22 cellular contexts compared by ENCODE assay signal in genomic region chr22:29536411-29536810, GRCh38. TPM values are rescaled to one million over a fixed set of nuclear protein-coding genes. Genes with fewer than 3 reads are reported as not detected.
DNase-seq lines count a peak whose midpoint lies in the region; ATAC-seq and TF ChIP-seq lines count a peak whose summit lies in the region.
"Had no signal": no experiment of that assay in that cellular context is flagged by ENCODE, and none has a peak within 500 bp of the region (broad histone marks: within the 10 kb centered on the region; RNA-seq: fewer than 3 reads in every experiment).

No MANE protein-coding gene starts in this region.

- no peak for ATAC-seq in HG02763 (IDR thresholded peaks at IDR 0.05; ENCODE audit: unreplicated experiment)

- H3K4me3 ChIP-seq in Loucy (ENCODE audit: low read length, poor library complexity, severe bottlenecking) (peak overlapping the region; percentile 8), left ventricle myocardium inferior (no peak overlapping the region)
- H3K4me3 ChIP-seq: BLaER1 had no signal

- H3K9me3 Mint-ChIP-seq in chondrocyte (ENCODE audit: low read depth) (peaks cover 7% of the 10 kb centered on the region), nephron progenitor cell (peaks cover 4% of the 10 kb centered on the region)
- H3K9me3 Mint-ChIP-seq: CD8-positive, alpha-beta memory T cell had no signal

- no peak for TF ChIP-seq CTCF in Loucy (conservative IDR thresholded peaks at IDR 0.05; ENCODE audit: low read length)
- TF ChIP-seq CTCF in chondrocyte (IDR thresholded peaks at IDR 0.05) = no peak
- TF ChIP-seq CTCF in nephron progenitor cell (IDR thresholded peaks at IDR 0.05) = no peak
- no peak for TF ChIP-seq CTCF in left ventricle myocardium inferior (IDR thresholded peaks at IDR 0.05; ENCODE audit: borderline replicate concordance)

- H2AFZ ChIP-seq in Loucy (ENCODE audit: low read length) = no peak overlapping the region

- H3K4me3 Mint-ChIP-seq in chondrocyte (ENCODE audit: unreplicated experiment) = no peak overlapping the region
- no peak overlapping the region for H3K4me3 Mint-ChIP-seq in nephron progenitor cell
- H3K4me3 Mint-ChIP-seq: CD14-positive monocyte; CD4-positive, alpha-beta memory T cell; CD4-positive, CD25-positive, alpha-beta regulatory T cell; CD8-positive, alpha-beta memory T cell had no signal

- H4K20me1 ChIP-seq in Loucy (ENCODE audit: insufficient read depth, low read length, poor library complexity, severe bottlenecking) = no peaks in the 10 kb centered on the region

- peak overlapping the region; percentile 62 for H3K4me2 ChIP-seq in Loucy (ENCODE audit: low read depth, low read length, poor library complexity, severe bottlenecking)
- H3K4me2 ChIP-seq: BLaER1 had no signal

- no peaks in the 10 kb centered on the region for H3K79me2 ChIP-seq in Loucy (ENCODE audit: insufficient read depth, low read length)

- H3K9ac ChIP-seq in Loucy (ENCODE audit: low read depth, low read length, poor library complexity, severe bottlenecking) = peak overlapping the region; percentile 25
- H3K9ac ChIP-seq: BLaER1 had no signal

- H3K27ac Mint-ChIP-seq in chondrocyte (ENCODE audit: unreplicated experiment) = no peak overlapping the region
- H3K27ac Mint-ChIP-seq in nephron progenitor cell = peak overlapping the region; percentile 71
- H3K27ac Mint-ChIP-seq: CD8-positive, alpha-beta memory T cell had no signal

- no peaks in the 10 kb centered on the region for H3K27me3 ChIP-seq in Loucy (ENCODE audit: insufficient read depth, low read length, poor library complexity, severe bottlenecking)
- no peaks in the 10 kb centered on the region for H3K27me3 ChIP-seq in left ventricle myocardium inferior (ENCODE audit: low read depth)
- H3K27me3 ChIP-seq: BE2C, BLaER1 had no signal

- H3K36me3 Mint-ChIP-seq in chondrocyte (ENCODE audit: low read depth) (peaks cover 43% of the 10 kb centered on the region), nephron progenitor cell (ENCODE audit: low read depth) (peaks cover 70% of the 10 kb centered on the region)

- H3K9me3 ChIP-seq in Loucy (ENCODE audit: insufficient read depth, low read depth, low read length) = no peaks in the 10 kb centered on the region
- H3K9me3 ChIP-seq in left ventricle myocardium inferior (replicated peaks) = no peaks in the 10 kb centered on the region
- H3K9me3 ChIP-seq: BE2C, BLaER1 had no signal

- H3K4me1 Mint-ChIP-seq in chondrocyte (ENCODE audit: low read depth) = no peaks in the 10 kb centered on the region
- peaks cover 3% of the 10 kb centered on the region for H3K4me1 Mint-ChIP-seq in nephron progenitor cell
- H3K4me1 Mint-ChIP-seq: CD14-positive monocyte had no signal

- H3K27ac ChIP-seq in left ventricle myocardium inferior (replicated peaks) = no peak overlapping the region
- H3K27ac ChIP-seq: BLaER1 had no signal

- H3F3A ChIP-seq in Loucy (ENCODE audit: low read depth) = no peaks in the 10 kb centered on the region

- peak; percentile 53 for DNase-seq in chondrocyte (ENCODE audit: low spot score)
- no peak for DNase-seq in nephron progenitor cell
- peak; percentile 16 for DNase-seq in posterior vena cava (ENCODE audit: low spot score)
- no peak for DNase-seq in DMS53 (lab: John Stamatoyannopoulos, UW)
- no peak for DNase-seq in left ventricle myocardium inferior
- no peak for DNase-seq in epidermal melanocyte (ENCODE audit: insufficient read length, low spot score)
- DNase-seq: 8988T; ACHN; BE2C; C1 segment of cervical spinal cord; CD4-positive, alpha-beta memory T cell; CD4-positive, CD25-positive, alpha-beta regulatory T cell; CD8-positive, alpha-beta memory T cell; COR-L47; DMS 273 treated with DMSO at 0.1 percent for 48 hours; DMS153; DMS79 treated with DMSO at 0.1 percent for 48 hours; GF-D8 had no signal

- intact Hi-C loops in posterior vena cava (cut with DNase I) = loop anchor here in 1 of 2 donors (5.0 kb wide), 1 partner anchor 1824 kb away; no protein-coding TSS in a partner anchor
- intact Hi-C loops in left ventricle myocardium inferior (cut with micrococcal nuclease) = no loop called here

- H3K4me1 ChIP-seq in Loucy (ENCODE audit: insufficient read depth, low read length, poor library complexity, severe bottlenecking) (peaks cover 22% of the 10 kb centered on the region), left ventricle myocardium inferior (no peaks in the 10 kb centered on the region)
- H3K4me1 ChIP-seq: BE2C, BLaER1 had no signal

- no peaks in the 10 kb centered on the region for H3K9me2 ChIP-seq in Loucy (replicated peaks; ENCODE audit: low read depth, low read length)

- H3K27me3 Mint-ChIP-seq in chondrocyte (ENCODE audit: low read depth) = no peaks in the 10 kb centered on the region
- H3K27me3 Mint-ChIP-seq in nephron progenitor cell (ENCODE audit: low read depth, poor library complexity) = no peaks in the 10 kb centered on the region
- H3K27me3 Mint-ChIP-seq: CD4-positive, alpha-beta memory T cell; CD4-positive, CD25-positive, alpha-beta regulatory T cell; CD8-positive, alpha-beta memory T cell had no signal

- H3K36me3 ChIP-seq in Loucy (ENCODE audit: insufficient read depth, low read length) = peaks cover 76% of the 10 kb centered on the region
- H3K36me3 ChIP-seq in left ventricle myocardium inferior = peaks cover 100% of the 10 kb centered on the region

RNA-seq across cellular contexts. Expression of gene THOC5, which starts 17.1 kb away (rescaled TPM):
- total RNA-seq in chondrocyte = 40.0 to 45.1 TPM (median 42.9 TPM) in 3 replicates
- total RNA-seq in posterior vena cava = 10 to 100 TPM; 33.9 to 35.7 TPM
- 39.3 TPM for total RNA-seq in left ventricle myocardium inferior

RNA-seq across cellular contexts. Expression of gene NIPSNAP1, which starts 44.5 kb away (rescaled TPM):
- total RNA-seq in chondrocyte (33.4 to 40.8 TPM (median 35.3 TPM) in 3 replicates), posterior vena cava (10 to 100 TPM in 1 of 2 donors, 1 to 10 TPM in 1; 8.9 to 14.9 TPM), left ventricle myocardium inferior (17.2 TPM)

RNA-seq across cellular contexts. Expression of gene NEFH, which starts 56.4 kb away (rescaled TPM):
- total RNA-seq in chondrocyte (2.8 to 3.5 TPM (median 2.9 TPM) in 3 replicates), posterior vena cava (under 1 TPM; 0.33 to 0.42 TPM), left ventricle myocardium inferior (0.16 TPM)

Comparison
In these comparisons a context has a peak if more than half of its experiments do, and no peak if none do; other contexts are left out.
1. DNase-seq: peak in chondrocyte (single experiment) and posterior vena cava (single experiment); none in nephron progenitor cell (single experiment), DMS53 (single experiment), left ventricle myocardium inferior (single experiment) and epidermal melanocyte (single experiment).